1 cellular context compared by ENCODE assay signal in the genomic region with DNA sequence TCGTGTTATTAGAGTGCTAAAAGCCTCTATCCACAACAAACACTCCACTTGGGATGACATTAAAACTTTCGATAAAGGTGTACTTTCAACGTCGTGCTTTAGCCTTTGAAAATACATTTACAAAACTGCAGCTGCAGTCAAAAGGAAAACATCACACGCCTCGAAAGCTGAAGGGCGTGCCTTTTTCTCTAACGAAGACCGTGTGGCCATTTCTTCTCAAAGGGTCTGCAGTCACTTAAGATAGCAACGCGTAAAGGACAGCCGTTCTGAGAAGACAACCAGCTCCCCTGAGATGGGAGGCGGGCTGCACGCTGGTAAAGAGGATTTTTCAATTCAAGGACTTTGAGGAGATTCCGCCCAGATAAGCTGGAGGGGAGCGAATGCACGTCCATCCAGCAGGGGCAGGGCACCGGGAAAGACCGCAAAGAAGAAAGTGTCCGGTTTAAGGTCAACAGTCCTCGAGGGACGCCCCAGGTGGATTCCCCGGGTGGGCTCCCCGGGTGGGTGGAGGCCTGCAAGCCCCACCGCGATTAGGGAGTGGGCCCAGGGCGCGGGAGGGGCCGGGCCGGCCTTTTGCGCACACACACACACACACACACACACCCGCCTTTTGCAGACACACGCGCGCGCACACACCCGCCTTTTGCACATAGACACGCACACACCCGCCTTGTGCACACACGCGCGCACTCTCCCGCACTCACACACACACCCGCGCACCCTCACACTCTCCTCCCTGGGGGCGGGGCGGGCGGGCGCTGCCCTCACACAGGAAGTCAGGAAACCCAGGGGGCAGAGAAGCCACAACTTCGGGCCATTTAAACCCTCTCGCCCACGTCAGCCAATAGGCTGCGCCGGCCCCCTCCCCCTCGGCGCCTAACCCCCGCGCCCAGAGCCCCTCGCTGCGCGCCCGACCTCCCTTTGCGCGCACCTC.
TF ChIP-seq lines count a peak whose summit lies in the region.

No MANE protein-coding gene starts in this region.

TF ChIP-seq in HepG2, 621 proteins besides CTCF, POLR2A, EP300 and RAD21 (continued from another document and continues in another):
- TF ChIP-seq, protein P1, sequence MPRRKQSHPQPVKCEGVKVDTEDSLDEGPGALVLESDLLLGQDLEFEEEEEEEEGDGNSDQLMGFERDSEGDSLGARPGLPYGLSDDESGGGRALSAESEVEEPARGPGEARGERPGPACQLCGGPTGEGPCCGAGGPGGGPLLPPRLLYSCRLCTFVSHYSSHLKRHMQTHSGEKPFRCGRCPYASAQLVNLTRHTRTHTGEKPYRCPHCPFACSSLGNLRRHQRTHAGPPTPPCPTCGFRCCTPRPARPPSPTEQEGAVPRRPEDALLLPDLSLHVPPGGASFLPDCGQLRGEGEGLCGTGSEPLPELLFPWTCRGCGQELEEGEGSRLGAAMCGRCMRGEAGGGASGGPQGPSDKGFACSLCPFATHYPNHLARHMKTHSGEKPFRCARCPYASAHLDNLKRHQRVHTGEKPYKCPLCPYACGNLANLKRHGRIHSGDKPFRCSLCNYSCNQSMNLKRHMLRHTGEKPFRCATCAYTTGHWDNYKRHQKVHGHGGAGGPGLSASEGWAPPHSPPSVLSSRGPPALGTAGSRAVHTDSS (CRISPR knock-in tag; conservative IDR thresholded peaks at IDR 0.05), result no peak
- TF ChIP-seq KAT8 (CRISPR knock-in tag; IDR thresholded peaks at IDR 0.05) (0 out of 2 replicates have a peak, but pooled peaks have one; percentile 14), KLF12 (CRISPR knock-in tag; IDR thresholded peaks at IDR 0.05; ENCODE audit: borderline replicate concordance) (no peak), SAP130 (CRISPR knock-in tag; IDR thresholded peaks at IDR 0.05; ENCODE audit: low read depth) (peak; percentile 40; the same call in 1 of the 2 replicates), PHF8 (CRISPR knock-in tag; IDR thresholded peaks at IDR 0.05) (no peak), SMC3 (IDR thresholded peaks at IDR 0.05; ENCODE audit: low read length) (no peak), ZBTB40 (IDR thresholded peaks at IDR 0.05) (no peak), ZBTB40 (CRISPR knock-in tag; IDR thresholded peaks at IDR 0.05) (no peak), ZMAT3 (CRISPR knock-in tag; conservative IDR thresholded peaks at IDR 0.05) (peak; percentile 2; the same call in 1 of the 2 replicates), ZSCAN25 (CRISPR knock-in tag; IDR thresholded peaks at IDR 0.05) (no peak), CHD2 (IDR thresholded peaks at IDR 0.05; ENCODE audit: low read depth, low read length) (0 out of 2 replicates have a peak, but pooled peaks have one; percentile 8), ZFP41 (CRISPR knock-in tag; IDR thresholded peaks at IDR 0.05; ENCODE audit: borderline replicate concordance) (0 out of 2 replicates have a peak, but pooled peaks have one; percentile 45), KLF9 (CRISPR knock-in tag; IDR thresholded peaks at IDR 0.05; ENCODE audit: low read depth) (no peak), ZKSCAN8 (CRISPR knock-in tag; IDR thresholded peaks at IDR 0.05; ENCODE audit: borderline replicate concordance) (no peak), ELF1 (CRISPR knock-in tag; IDR thresholded peaks at IDR 0.05) (no peak), PHB2 (IDR thresholded peaks at IDR 0.05; ENCODE audit: partially characterized antibody) (no peak), ZNF207 (IDR thresholded peaks at IDR 0.05; ENCODE audit: borderline replicate concordance) (no peak), ZNF781 (CRISPR knock-in tag; IDR thresholded peaks at IDR 0.05; ENCODE audit: borderline replicate concordance, not compliant biosample characterization) (peak; percentile 11), ZFP82 (CRISPR knock-in tag; IDR thresholded peaks at IDR 0.05; ENCODE audit: borderline replicate concordance) (peak; percentile 25; the same call in 1 of the 2 replicates), SRSF1 (optimal IDR thresholded peaks at IDR 0.05; ENCODE audit: low read depth, low read length) (peak; percentile 25), ARNTL (CRISPR knock-in tag; IDR thresholded peaks at IDR 0.05) (peak; percentile 21; the same call in 1 of the 2 replicates), ZFP36L2 (CRISPR knock-in tag; IDR thresholded peaks at IDR 0.05) (no peak), ZNF792 (CRISPR knock-in tag; IDR thresholded peaks at IDR 0.05) (no peak), HNRNPLL (IDR thresholded peaks at IDR 0.05; ENCODE audit: low read depth, low read length, poor library complexity, severe bottlenecking) (peak; percentile 39), MAFK (conservative IDR thresholded peaks at IDR 0.05 in 1 of 2, IDR thresholded peaks at IDR 0.05 in 1 of 2; ENCODE audit: low read length in 2 of 2) (no peak), MAFG (CRISPR knock-in tag; IDR thresholded peaks at IDR 0.05) (no peak), ZFY (CRISPR knock-in tag; IDR thresholded peaks at IDR 0.05) (peak; percentile 3; the same call in 1 of the 2 replicates), ZNF614 (CRISPR knock-in tag; IDR thresholded peaks at IDR 0.05; ENCODE audit: borderline replicate concordance) (0 out of 2 replicates have a peak, but pooled peaks have one; percentile 12), SAFB2 (CRISPR knock-in tag; IDR thresholded peaks at IDR 0.05; ENCODE audit: borderline replicate concordance, low read depth) (no peak)
- TF ChIP-seq, protein P2, sequence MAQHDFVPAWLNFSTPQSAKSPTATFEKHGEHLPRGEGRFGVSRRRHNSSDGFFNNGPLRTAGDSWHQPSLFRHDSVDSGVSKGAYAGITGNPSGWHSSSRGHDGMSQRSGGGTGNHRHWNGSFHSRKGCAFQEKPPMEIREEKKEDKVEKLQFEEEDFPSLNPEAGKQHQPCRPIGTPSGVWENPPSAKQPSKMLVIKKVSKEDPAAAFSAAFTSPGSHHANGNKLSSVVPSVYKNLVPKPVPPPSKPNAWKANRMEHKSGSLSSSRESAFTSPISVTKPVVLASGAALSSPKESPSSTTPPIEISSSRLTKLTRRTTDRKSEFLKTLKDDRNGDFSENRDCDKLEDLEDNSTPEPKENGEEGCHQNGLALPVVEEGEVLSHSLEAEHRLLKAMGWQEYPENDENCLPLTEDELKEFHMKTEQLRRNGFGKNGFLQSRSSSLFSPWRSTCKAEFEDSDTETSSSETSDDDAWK (CRISPR knock-in tag; IDR thresholded peaks at IDR 0.05), result no peak
- TF ChIP-seq, protein P3, sequence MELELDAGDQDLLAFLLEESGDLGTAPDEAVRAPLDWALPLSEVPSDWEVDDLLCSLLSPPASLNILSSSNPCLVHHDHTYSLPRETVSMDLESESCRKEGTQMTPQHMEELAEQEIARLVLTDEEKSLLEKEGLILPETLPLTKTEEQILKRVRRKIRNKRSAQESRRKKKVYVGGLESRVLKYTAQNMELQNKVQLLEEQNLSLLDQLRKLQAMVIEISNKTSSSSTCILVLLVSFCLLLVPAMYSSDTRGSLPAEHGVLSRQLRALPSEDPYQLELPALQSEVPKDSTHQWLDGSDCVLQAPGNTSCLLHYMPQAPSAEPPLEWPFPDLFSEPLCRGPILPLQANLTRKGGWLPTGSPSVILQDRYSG (CRISPR knock-in tag; IDR thresholded peaks at IDR 0.05), result no peak
- TF ChIP-seq, protein P4, sequence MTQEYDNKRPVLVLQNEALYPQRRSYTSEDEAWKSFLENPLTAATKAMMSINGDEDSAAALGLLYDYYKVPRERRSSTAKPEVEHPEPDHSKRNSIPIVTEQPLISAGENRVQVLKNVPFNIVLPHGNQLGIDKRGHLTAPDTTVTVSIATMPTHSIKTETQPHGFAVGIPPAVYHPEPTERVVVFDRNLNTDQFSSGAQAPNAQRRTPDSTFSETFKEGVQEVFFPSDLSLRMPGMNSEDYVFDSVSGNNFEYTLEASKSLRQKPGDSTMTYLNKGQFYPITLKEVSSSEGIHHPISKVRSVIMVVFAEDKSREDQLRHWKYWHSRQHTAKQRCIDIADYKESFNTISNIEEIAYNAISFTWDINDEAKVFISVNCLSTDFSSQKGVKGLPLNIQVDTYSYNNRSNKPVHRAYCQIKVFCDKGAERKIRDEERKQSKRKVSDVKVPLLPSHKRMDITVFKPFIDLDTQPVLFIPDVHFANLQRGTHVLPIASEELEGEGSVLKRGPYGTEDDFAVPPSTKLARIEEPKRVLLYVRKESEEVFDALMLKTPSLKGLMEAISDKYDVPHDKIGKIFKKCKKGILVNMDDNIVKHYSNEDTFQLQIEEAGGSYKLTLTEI (CRISPR knock-in tag; conservative IDR thresholded peaks at IDR 0.05), result no peak
- TF ChIP-seq, protein P5, sequence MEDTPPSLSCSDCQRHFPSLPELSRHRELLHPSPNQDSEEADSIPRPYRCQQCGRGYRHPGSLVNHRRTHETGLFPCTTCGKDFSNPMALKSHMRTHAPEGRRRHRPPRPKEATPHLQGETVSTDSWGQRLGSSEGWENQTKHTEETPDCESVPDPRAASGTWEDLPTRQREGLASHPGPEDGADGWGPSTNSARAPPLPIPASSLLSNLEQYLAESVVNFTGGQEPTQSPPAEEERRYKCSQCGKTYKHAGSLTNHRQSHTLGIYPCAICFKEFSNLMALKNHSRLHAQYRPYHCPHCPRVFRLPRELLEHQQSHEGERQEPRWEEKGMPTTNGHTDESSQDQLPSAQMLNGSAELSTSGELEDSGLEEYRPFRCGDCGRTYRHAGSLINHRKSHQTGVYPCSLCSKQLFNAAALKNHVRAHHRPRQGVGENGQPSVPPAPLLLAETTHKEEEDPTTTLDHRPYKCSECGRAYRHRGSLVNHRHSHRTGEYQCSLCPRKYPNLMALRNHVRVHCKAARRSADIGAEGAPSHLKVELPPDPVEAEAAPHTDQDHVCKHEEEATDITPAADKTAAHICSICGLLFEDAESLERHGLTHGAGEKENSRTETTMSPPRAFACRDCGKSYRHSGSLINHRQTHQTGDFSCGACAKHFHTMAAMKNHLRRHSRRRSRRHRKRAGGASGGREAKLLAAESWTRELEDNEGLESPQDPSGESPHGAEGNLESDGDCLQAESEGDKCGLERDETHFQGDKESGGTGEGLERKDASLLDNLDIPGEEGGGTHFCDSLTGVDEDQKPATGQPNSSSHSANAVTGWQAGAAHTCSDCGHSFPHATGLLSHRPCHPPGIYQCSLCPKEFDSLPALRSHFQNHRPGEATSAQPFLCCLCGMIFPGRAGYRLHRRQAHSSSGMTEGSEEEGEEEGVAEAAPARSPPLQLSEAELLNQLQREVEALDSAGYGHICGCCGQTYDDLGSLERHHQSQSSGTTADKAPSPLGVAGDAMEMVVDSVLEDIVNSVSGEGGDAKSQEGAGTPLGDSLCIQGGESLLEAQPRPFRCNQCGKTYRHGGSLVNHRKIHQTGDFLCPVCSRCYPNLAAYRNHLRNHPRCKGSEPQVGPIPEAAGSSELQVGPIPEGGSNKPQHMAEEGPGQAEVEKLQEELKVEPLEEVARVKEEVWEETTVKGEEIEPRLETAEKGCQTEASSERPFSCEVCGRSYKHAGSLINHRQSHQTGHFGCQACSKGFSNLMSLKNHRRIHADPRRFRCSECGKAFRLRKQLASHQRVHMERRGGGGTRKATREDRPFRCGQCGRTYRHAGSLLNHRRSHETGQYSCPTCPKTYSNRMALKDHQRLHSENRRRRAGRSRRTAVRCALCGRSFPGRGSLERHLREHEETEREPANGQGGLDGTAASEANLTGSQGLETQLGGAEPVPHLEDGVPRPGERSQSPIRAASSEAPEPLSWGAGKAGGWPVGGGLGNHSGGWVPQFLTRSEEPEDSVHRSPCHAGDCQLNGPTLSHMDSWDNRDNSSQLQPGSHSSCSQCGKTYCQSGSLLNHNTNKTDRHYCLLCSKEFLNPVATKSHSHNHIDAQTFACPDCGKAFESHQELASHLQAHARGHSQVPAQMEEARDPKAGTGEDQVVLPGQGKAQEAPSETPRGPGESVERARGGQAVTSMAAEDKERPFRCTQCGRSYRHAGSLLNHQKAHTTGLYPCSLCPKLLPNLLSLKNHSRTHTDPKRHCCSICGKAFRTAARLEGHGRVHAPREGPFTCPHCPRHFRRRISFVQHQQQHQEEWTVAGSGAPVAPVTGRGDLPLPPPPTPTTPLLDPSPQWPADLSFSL (CRISPR knock-in tag; IDR thresholded peaks at IDR 0.05), result peak; percentile 89; the same call in 1 of the 2 replicates
